ENCODE assay signal across 8 cellular contexts in the genomic region with DNA sequence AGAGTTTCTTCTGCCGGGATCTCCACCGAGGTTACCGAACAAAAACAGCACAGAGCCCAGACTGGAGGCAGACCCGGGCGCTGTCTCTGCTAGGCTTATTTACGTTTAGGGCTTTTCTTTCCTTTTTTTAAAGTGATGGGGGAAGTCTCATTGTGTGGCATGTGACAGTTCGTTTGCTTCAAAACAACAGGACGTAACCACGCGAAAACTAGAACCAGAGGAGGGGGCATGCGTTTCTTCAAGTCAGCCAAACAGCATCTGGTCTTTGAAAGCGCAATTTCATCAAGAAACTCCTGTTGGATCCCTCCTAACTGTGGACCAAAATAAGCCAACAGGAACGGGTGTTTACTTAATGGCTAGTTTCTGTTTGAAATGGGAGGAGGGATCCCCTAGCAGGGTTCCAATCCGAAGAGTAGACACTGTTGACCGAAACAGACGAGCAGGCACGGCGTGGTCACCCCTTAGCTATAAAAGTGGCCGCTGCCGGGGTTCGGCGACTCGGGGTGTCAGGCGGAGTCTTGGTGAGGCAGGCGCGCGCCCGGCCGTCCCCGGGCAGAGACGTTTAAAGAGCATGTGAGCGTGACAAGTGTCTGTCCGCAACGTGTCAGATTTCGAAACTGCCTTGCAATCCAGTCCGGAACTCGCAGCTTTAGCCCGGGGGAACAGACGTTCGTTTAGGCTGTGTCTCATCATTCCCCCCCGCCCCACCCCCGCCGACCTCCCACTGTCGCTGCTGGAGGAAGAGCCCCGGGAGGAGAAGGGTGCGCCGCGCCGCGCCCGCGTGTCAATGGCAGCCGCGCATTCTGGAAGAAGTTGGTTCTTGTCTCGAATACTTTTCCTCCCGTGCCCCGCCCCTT. TPM values are rescaled to one million over a fixed set of nuclear protein-coding genes. Genes with fewer than 3 reads are reported as not detected.
DNase-seq lines count a peak whose midpoint lies in the region; ATAC-seq and TF ChIP-seq lines count a peak whose summit lies in the region.

No MANE protein-coding gene starts in this region.

- H3K27ac ChIP-seq in HUES48 (ENCODE audit: low read depth, low read length) (peak overlapping the region; percentile 100), parathyroid adenoma (peak overlapping the region; percentile 99), tibial nerve (peak overlapping the region; percentile 97 to 99 (median 98))

- TF ChIP-seq CTCF in Calu3 (IDR thresholded peaks at IDR 0.05; ENCODE audit: unreplicated experiment) (no peak), parathyroid adenoma (IDR thresholded peaks at IDR 0.05) (no peak), tibial nerve (IDR thresholded peaks at IDR 0.05) (no peak)

- H3K36me3 Mint-ChIP-seq in Calu3 (ENCODE audit: insufficient read depth, unreplicated experiment), result peaks cover 74% of the 10 kb centered on the region
- H3K36me3 Mint-ChIP-seq in activated naive CD4-positive, alpha-beta T cell treated with anti-CD3 and anti-CD28 coated beads, Interleukin-2, amount 10 ng/mL, durations not matched to agents 7 days and 5 days, result peaks cover 2% of the 10 kb centered on the region

- H3K4me3 Mint-ChIP-seq in Calu3 (ENCODE audit: low read depth, unreplicated experiment), result peak overlapping the region; percentile 92
- H3K4me3 Mint-ChIP-seq in activated naive CD4-positive, alpha-beta T cell treated with anti-CD3 and anti-CD28 coated beads, Interleukin-2, amount 10 ng/mL, durations not matched to agents 7 days and 5 days, result peak overlapping the region; percentile 94

- H3K4me1 ChIP-seq in HUES48 (ENCODE audit: control insufficient read depth, insufficient read depth, low read length) (peaks cover 25% of the 10 kb centered on the region), parathyroid adenoma (peaks cover 11% of the 10 kb centered on the region), tibial nerve (peaks cover 0 to 22% (median 11%) of the 10 kb centered on the region in 4 donors)

- peak overlapping the region; percentile 100 for H2AFZ ChIP-seq in parathyroid adenoma

- no peaks in the 10 kb centered on the region for H3K27me3 Mint-ChIP-seq in Calu3 (ENCODE audit: unreplicated experiment)
- peaks cover 12% of the 10 kb centered on the region for H3K27me3 Mint-ChIP-seq in activated naive CD4-positive, alpha-beta T cell treated with anti-CD3 and anti-CD28 coated beads, Interleukin-2, amount 10 ng/mL, durations not matched to agents 7 days and 5 days

- ATAC-seq in GM21360 (IDR thresholded peaks at IDR 0.05; ENCODE audit: unreplicated experiment), result peak; percentile 41

- H3K4me3 ChIP-seq in HUES48 (ENCODE audit: low read depth, low read length), result peak overlapping the region; percentile 97
- peak overlapping the region; percentile 91 for H3K4me3 ChIP-seq in parathyroid adenoma (ENCODE audit: low read depth, low read length)
- peak overlapping the region; percentile 64 to 92 (median 80) for H3K4me3 ChIP-seq in tibial nerve

- 0 to 1% methylated on average over 36 to 50 of the region's 57 CpGs for WGBS in tibial nerve, 2 donors

- H3K4me2 ChIP-seq in parathyroid adenoma (ENCODE audit: low read length), result peak overlapping the region; percentile 91

- H3K9ac ChIP-seq in HUES48 (ENCODE audit: low read depth, low read length) (peak overlapping the region; percentile 19), parathyroid adenoma (peak overlapping the region; percentile 56)

- no peaks in the 10 kb centered on the region for H3K9me3 Mint-ChIP-seq in Calu3 (ENCODE audit: low read depth, unreplicated experiment)
- H3K9me3 Mint-ChIP-seq in activated naive CD4-positive, alpha-beta T cell treated with anti-CD3 and anti-CD28 coated beads, Interleukin-2, amount 10 ng/mL, durations not matched to agents 7 days and 5 days, result no peaks in the 10 kb centered on the region

- no peaks in the 10 kb centered on the region for H3K27me3 ChIP-seq in HUES48 (ENCODE audit: control insufficient read depth, insufficient read depth, low read length)
- H3K27me3 ChIP-seq in parathyroid adenoma (ENCODE audit: control insufficient read depth, insufficient read depth, low read length), result no peaks in the 10 kb centered on the region
- no peaks in the 10 kb centered on the region for H3K27me3 ChIP-seq in tibial nerve

- BruUV-seq in Calu3 (replicated peaks; lab: Mats Ljungman, UMichigan), result TSS peak; percentile 71

- peak; percentile 83 to 89 for TF ChIP-seq POLR2A in tibial nerve (IDR thresholded peaks at IDR 0.05)

- intact Hi-C loops in Calu3 (cut with micrococcal nuclease; ENCODE audit: unreplicated experiment), result loop anchor here (5.0 kb wide), 1 partner anchor 37 kb away; no protein-coding TSS in a partner anchor

- TF ChIP-seq EP300 in tibial nerve (IDR thresholded peaks at IDR 0.05), result peak; percentile 20 to 96

- no peaks in the 10 kb centered on the region for H3K9me3 ChIP-seq in HUES48 (ENCODE audit: control insufficient read depth, insufficient read depth, low read length)
- H3K9me3 ChIP-seq in parathyroid adenoma (ENCODE audit: control insufficient read depth, low read length), result no peaks in the 10 kb centered on the region
- no peaks in the 10 kb centered on the region for H3K9me3 ChIP-seq in tibial nerve

- DNase-seq in Calu3 (peak; percentile 75), SK-N-DZ (ENCODE audit: low spot score) (peak; percentile 21), glomerular visceral epithelial cell (ENCODE audit: extremely low spot score) (peak; percentile 88), tibial nerve (ENCODE audit: low spot score in 2 of 2) (peak; percentile 83 to 90)
- peak; percentile 87 for DNase-seq in activated naive CD4-positive, alpha-beta T cell treated with anti-CD3 and anti-CD28 coated beads, Interleukin-2, amount 10 ng/mL, durations not matched to agents 7 days and 5 days

- H3K36me3 ChIP-seq in HUES48 (ENCODE audit: control insufficient read depth, insufficient read depth, low read length) (0 out of 2 replicates have a peak, but pooled peaks cover 3% of the 10 kb centered on the region), parathyroid adenoma (ENCODE audit: control insufficient read depth, insufficient read depth, low read length) (no peaks in the 10 kb centered on the region), tibial nerve (no peaks in the 10 kb centered on the region)

- H3K4me1 Mint-ChIP-seq in Calu3 (ENCODE audit: low read depth, unreplicated experiment), result peaks cover 7% of the 10 kb centered on the region
- peaks cover 45% of the 10 kb centered on the region for H3K4me1 Mint-ChIP-seq in activated naive CD4-positive, alpha-beta T cell treated with anti-CD3 and anti-CD28 coated beads, Interleukin-2, amount 10 ng/mL, durations not matched to agents 7 days and 5 days

- no peaks in the 10 kb centered on the region for H3K79me2 ChIP-seq in parathyroid adenoma

- CTCF ChIA-PET in Calu3 (lab: Charles Lee), result interaction anchor here (0.6 to 1.8 kb wide), 4 partner anchors 10 to 166 kb away, joined by 3 to 7 read pairs (median 3); no protein-coding TSS in a partner anchor
- CTCF ChIA-PET in activated naive CD4-positive, alpha-beta T cell treated with anti-CD3 and anti-CD28 coated beads, Interleukin-2, amount 10 ng/mL, durations not matched to agents 7 days and 5 days (lab: Charles Lee), result interaction anchor here (3.2 to 4.1 kb wide), 2 partner anchors 9 to 136 kb away, joined by 17 to 22 read pairs; no protein-coding TSS in a partner anchor

- peak overlapping the region; percentile 95 for H3K27ac Mint-ChIP-seq in Calu3 (ENCODE audit: unreplicated experiment)
- peak overlapping the region; percentile 100 for H3K27ac Mint-ChIP-seq in activated naive CD4-positive, alpha-beta T cell treated with anti-CD3 and anti-CD28 coated beads, Interleukin-2, amount 10 ng/mL, durations not matched to agents 7 days and 5 days

RNA-seq across cellular contexts. Expression of a gene that starts 0.9 kb away (rescaled TPM):
- total RNA-seq in Calu3 (2022) (129 and 139 TPM in 2 replicates), tibial nerve (10 to 100 TPM; 59.2 to 86.1 (median 70.1) TPM)
- polyA plus RNA-seq in SK-N-DZ (2014; cell fraction: cytosol; rRNA removed), result 19.3 TPM in 2 replicates
- polyA plus RNA-seq in SK-N-DZ (2014; cell fraction: nucleus; rRNA removed), result 20.4 and 30.6 TPM in 2 replicates

Comparison
In these comparisons a context has a peak if more than half of its experiments do, and no peak if none do; other contexts are left out.
1. Peak in every context shown above with its lines: DNase-seq, ATAC-seq, H3K4me3 ChIP-seq and H3K27ac ChIP-seq.
2. DNase-seq: peak in every context shown above with its lines; median percentile 88 in glomerular visceral epithelial cell; 87 in activated naive CD4-positive, alpha-beta T cell treated with anti-CD3 and anti-CD28 coated beads, Interleukin-2, amount 10 ng/mL, durations not matched to agents 7 days and 5 days; 86 in tibial nerve; 75 in Calu3; 21 in SK-N-DZ.